ENCODE assay signal across 24 cellular contexts in the genomic region with DNA sequence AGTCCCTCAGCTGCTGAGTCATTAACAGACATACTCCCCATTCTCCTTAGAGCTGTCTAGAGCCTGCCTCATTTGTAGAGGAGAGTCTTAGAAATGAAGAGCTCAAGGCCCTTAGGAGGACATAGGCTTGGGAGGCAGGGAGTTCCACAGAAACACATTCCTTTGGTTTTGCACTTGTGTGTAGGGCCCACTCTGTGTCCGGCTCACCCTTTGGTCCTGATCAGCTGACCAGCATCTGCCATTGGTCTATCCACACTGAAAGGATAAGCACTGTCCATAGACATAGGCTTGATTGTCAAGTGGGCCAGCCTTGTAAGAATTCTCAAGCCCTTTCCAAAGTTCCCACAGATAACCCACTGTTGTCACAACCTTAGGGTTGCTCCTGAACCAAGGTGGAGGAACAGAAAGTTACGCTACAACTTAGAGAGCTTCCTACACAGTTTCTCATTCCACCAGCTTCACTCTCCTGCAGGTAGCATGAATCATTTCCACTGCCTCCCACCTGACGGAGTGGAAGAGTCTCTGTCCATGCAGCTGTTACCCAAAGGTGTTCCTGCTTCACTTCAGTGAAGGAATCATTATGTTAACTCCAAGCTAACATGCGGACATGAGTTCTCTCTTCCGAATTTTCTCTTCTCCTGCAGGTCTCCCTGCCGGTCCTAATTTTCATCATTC.
"Had no signal": no experiment of that assay in that cellular context is flagged by ENCODE, and none has a peak within 500 bp of the region (broad histone marks: within the 10 kb centered on the region; RNA-seq: fewer than 3 reads in every experiment).

No MANE protein-coding gene starts in this region.

- H3K36me3 Mint-ChIP-seq: activated CD4-positive, alpha-beta memory T cell treated with anti-CD3 and anti-CD28 coated beads for 36 hours; activated naive CD8-positive, alpha-beta T cell had no signal

- FAIRE-seq: RCC 7860 had no signal

- H3K27me3 Mint-ChIP-seq: activated CD4-positive, alpha-beta memory T cell treated with anti-CD3 and anti-CD28 coated beads for 36 hours had no signal

- H3K4me1 Mint-ChIP-seq: activated CD4-positive, alpha-beta T cell treated with anti-CD3 and anti-CD28 coated beads, Interleukin-2, amount 10 ng/mL, durations not matched to agents 7 days and 5 days had no signal

- H3K27ac Mint-ChIP-seq: activated CD4-positive, alpha-beta memory T cell treated with anti-CD3 and anti-CD28 coated beads for 36 hours; activated CD4-positive, alpha-beta T cell treated with anti-CD3 and anti-CD28 coated beads, Interleukin-2, amount 10 ng/mL, durations not matched to agents 7 days and 5 days; activated naive CD4-positive, alpha-beta T cell treated with anti-CD3 and anti-CD28 coated beads for 36 hours; activated naive CD8-positive, alpha-beta T cell had no signal

- ATAC-seq: activated T-cell treated with anti-CD3 and anti-CD28 coated beads, Interleukin-2, amount 50 U/mL, for 4 hours had no signal

- H3K9me3 Mint-ChIP-seq: activated CD4-positive, alpha-beta memory T cell treated with anti-CD3 and anti-CD28 coated beads for 36 hours; activated CD4-positive, alpha-beta T cell treated with anti-CD3 and anti-CD28 coated beads, Interleukin-2, amount 10 ng/mL, durations not matched to agents 7 days and 5 days; activated naive CD4-positive, alpha-beta T cell treated with anti-CD3 and anti-CD28 coated beads for 36 hours; activated T-cell treated with anti-CD3 and anti-CD28 coated beads, Interleukin-2, amount 50 U/mL, for 4 hours had no signal

- H3K27ac ChIP-seq: VCaP had no signal

- H3K27me3 ChIP-seq: brain microvascular endothelial cell had no signal

- DNase-seq: activated CD4-positive, alpha-beta memory T cell treated with anti-CD3 and anti-CD28 coated beads for 36 hours; activated CD4-positive, alpha-beta T cell treated with anti-CD3 and anti-CD28 coated beads, Interleukin-2, amount 10 ng/mL, durations not matched to agents 7 days and 5 days; activated CD4-positive, CD25-positive, alpha-beta regulatory T cell; activated CD8-positive, alpha-beta memory T cell treated with anti-CD3 and anti-CD28 coated beads for 24 hours; activated gamma-delta T cell; activated naive CD4-positive, alpha-beta T cell treated with anti-CD3 and anti-CD28 coated beads for 36 hours; activated T-cell treated with anti-CD3 and anti-CD28 coated beads, Interleukin-2, amount 50 U/mL, for 4 hours; amygdala; cerebellar nuclear complex; Karpas-422; MM.1S; NCI-H1105; NCI-H1436; NCI-H1694 treated with DMSO at 0.1 percent for 48 hours; NCI-H2029 treated with DMSO at 0.1 percent for 48 hours; NCI-H510A treated with DMSO at 0.1 percent for 48 hours; NCI-H69; NK-92 treated with Interleukin-12 subunit alpha and Interleukin-12 subunit beta, amount 100 ng/mL, for 24 hours; SHP77; T-helper 1 cell had no signal

- H3K36me3 ChIP-seq: brain microvascular endothelial cell had no signal

- H3K4me3 Mint-ChIP-seq: activated CD4-positive, alpha-beta memory T cell treated with anti-CD3 and anti-CD28 coated beads for 36 hours; activated CD4-positive, alpha-beta T cell treated with anti-CD3 and anti-CD28 coated beads, Interleukin-2, amount 10 ng/mL, durations not matched to agents 7 days and 5 days; activated naive CD4-positive, alpha-beta T cell treated with anti-CD3 and anti-CD28 coated beads for 36 hours; activated naive CD8-positive, alpha-beta T cell; activated T-cell treated with anti-CD3 and anti-CD28 coated beads, Interleukin-2, amount 50 U/mL, for 4 hours had no signal
